In genomic region chr7:97016392-97017196, GRCh38 we compare ENCODE assay signal across 1 cellular context.
TF ChIP-seq lines count a peak whose summit lies in the region.

No MANE protein-coding gene starts in this region.

TF ChIP-seq in HEK293, 187 proteins besides CTCF, POLR2A, EP300 and RAD21 (continued from another document):
- TF ChIP-seq ZNF449 (tag by site-specific recombination; IDR thresholded peaks at IDR 0.05): peak; percentile 16; the same call in 1 of the 2 replicates
- peak; percentile 90 for TF ChIP-seq GLIS1 (tag by site-specific recombination; IDR thresholded peaks at IDR 0.05)
- peak; percentile 66 for TF ChIP-seq SP2 (tag by site-specific recombination; IDR thresholded peaks at IDR 0.05)
- TF ChIP-seq ZBTB26 (tag by site-specific recombination; optimal IDR thresholded peaks at IDR 0.05): peak; percentile 78
- no peak for TF ChIP-seq BCL6B (tag by site-specific recombination; IDR thresholded peaks at IDR 0.05)
- TF ChIP-seq, protein P1, sequence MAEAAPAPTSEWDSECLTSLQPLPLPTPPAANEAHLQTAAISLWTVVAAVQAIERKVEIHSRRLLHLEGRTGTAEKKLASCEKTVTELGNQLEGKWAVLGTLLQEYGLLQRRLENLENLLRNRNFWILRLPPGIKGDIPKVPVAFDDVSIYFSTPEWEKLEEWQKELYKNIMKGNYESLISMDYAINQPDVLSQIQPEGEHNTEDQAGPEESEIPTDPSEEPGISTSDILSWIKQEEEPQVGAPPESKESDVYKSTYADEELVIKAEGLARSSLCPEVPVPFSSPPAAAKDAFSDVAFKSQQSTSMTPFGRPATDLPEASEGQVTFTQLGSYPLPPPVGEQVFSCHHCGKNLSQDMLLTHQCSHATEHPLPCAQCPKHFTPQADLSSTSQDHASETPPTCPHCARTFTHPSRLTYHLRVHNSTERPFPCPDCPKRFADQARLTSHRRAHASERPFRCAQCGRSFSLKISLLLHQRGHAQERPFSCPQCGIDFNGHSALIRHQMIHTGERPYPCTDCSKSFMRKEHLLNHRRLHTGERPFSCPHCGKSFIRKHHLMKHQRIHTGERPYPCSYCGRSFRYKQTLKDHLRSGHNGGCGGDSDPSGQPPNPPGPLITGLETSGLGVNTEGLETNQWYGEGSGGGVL (tag by site-specific recombination; IDR thresholded peaks at IDR 0.05): peak; percentile 70
